In genomic region chr14:102799684-102800562, GRCh38 we compare ENCODE assay signal across 14 cellular contexts. TPM values are rescaled to one million over a fixed set of nuclear protein-coding genes. Genes with fewer than 3 reads are reported as not detected.
DNase-seq lines count a peak whose midpoint lies in the region; ATAC-seq and TF ChIP-seq lines count a peak whose summit lies in the region.
"Had no signal": no experiment of that assay in that cellular context is flagged by ENCODE, and none has a peak within 500 bp of the region (broad histone marks: within the 10 kb centered on the region; RNA-seq: fewer than 3 reads in every experiment).

No MANE protein-coding gene starts in this region.

- no peaks in the 10 kb centered on the region for H3K9me3 Mint-ChIP-seq in activated CD4-positive, alpha-beta T cell treated with anti-CD3 and anti-CD28 coated beads for 36 hours (ENCODE audit: low read depth)
- no peaks in the 10 kb centered on the region for H3K9me3 Mint-ChIP-seq in effector memory CD8-positive, alpha-beta T cell

- H3K4me3 ChIP-seq in lower leg skin (ENCODE audit: low read depth, poor library complexity, severe bottlenecking), result no peak overlapping the region
- H3K4me3 ChIP-seq: A549, K562, prostate gland, upper lobe of left lung had no signal

- H3K27me3 Mint-ChIP-seq in activated CD4-positive, alpha-beta T cell treated with anti-CD3 and anti-CD28 coated beads for 36 hours, result no peaks in the 10 kb centered on the region
- no peaks in the 10 kb centered on the region for H3K27me3 Mint-ChIP-seq in effector memory CD8-positive, alpha-beta T cell

- CTCF ChIA-PET in activated CD4-positive, alpha-beta T cell treated with anti-CD3 and anti-CD28 coated beads for 36 hours (lab: Charles Lee), result no interaction called here

- TF ChIP-seq POLR2A in lower leg skin (IDR thresholded peaks at IDR 0.05), result no peak

- no peak for DNase-seq in activated CD4-positive, alpha-beta T cell treated with anti-CD3 and anti-CD28 coated beads for 36 hours
- DNase-seq in activated CD4-positive, alpha-beta T cell treated with anti-CD3 and anti-CD28 coated beads for 48 hours, result no peak
- DNase-seq in NCI-H226, result peak; percentile 82
- DNase-seq in effector memory CD8-positive, alpha-beta T cell, result no peak
- no peak for DNase-seq in sciatic nerve (ENCODE audit: low spot score)
- no peak for DNase-seq in globus pallidus (ENCODE audit: low spot score)
- DNase-seq in lower leg skin (ENCODE audit: low spot score in 2 of 2), result no peak
- DNase-seq: activated T-cell treated with anti-CD3 and anti-CD28 coated beads, Interleukin-2, amount 50 U/mL, for 1 hour; kidney had no signal

- H3K27ac Mint-ChIP-seq in activated CD4-positive, alpha-beta T cell treated with anti-CD3 and anti-CD28 coated beads for 36 hours, result peak overlapping the region; percentile 48
- H3K27ac Mint-ChIP-seq in effector memory CD8-positive, alpha-beta T cell, result peak overlapping the region; percentile 36 to 75

- no peak for TF ChIP-seq CTCF in lower leg skin (IDR thresholded peaks at IDR 0.05)

- intact Hi-C loops in activated CD4-positive, alpha-beta T cell treated with anti-CD3 and anti-CD28 coated beads for 36 hours (cut with DNase I, micrococcal nuclease), result loop anchor here in 1 of 2 experiments (10.0 kb wide), 1 partner anchor 615 kb away; no protein-coding TSS in a partner anchor
- intact Hi-C loops in sciatic nerve (cut with DNase I), result no loop called here
- intact Hi-C loops in lower leg skin (cut with DNase I; ENCODE audit: low total_unique reads), result no loop called here

- 73% methylated on average over 8 of the region's 8 CpGs for WGBS in lower leg skin, 2 donors

- no peak overlapping the region for H3K4me3 Mint-ChIP-seq in activated CD4-positive, alpha-beta T cell treated with anti-CD3 and anti-CD28 coated beads for 36 hours
- no peak overlapping the region for H3K4me3 Mint-ChIP-seq in effector memory CD8-positive, alpha-beta T cell

- no peak for ATAC-seq in activated CD4-positive, alpha-beta T cell treated with anti-CD3 and anti-CD28 coated beads for 36 hours
- ATAC-seq in effector memory CD8-positive, alpha-beta T cell (replicated peaks), result no peak
- ATAC-seq in sciatic nerve (peak; percentile 54), GM21526 (IDR thresholded peaks at IDR 0.05; ENCODE audit: low FRiP score, unreplicated experiment) (no peak)
- ATAC-seq: A549, K562 had no signal

- H3K36me3 Mint-ChIP-seq in activated CD4-positive, alpha-beta T cell treated with anti-CD3 and anti-CD28 coated beads for 36 hours (ENCODE audit: low read depth), result peaks cover 42% of the 10 kb centered on the region
- peaks cover 30% of the 10 kb centered on the region for H3K36me3 Mint-ChIP-seq in effector memory CD8-positive, alpha-beta T cell (ENCODE audit: insufficient read depth)

- peaks cover 73% of the 10 kb centered on the region for H3K4me1 Mint-ChIP-seq in activated CD4-positive, alpha-beta T cell treated with anti-CD3 and anti-CD28 coated beads for 36 hours
- H3K4me1 Mint-ChIP-seq in effector memory CD8-positive, alpha-beta T cell (ENCODE audit: low read depth in 2 of 2), result peaks cover 34 to 38% of the 10 kb centered on the region in 2 donors

- POLR2A ChIA-PET in activated CD4-positive, alpha-beta T cell treated with anti-CD3 and anti-CD28 coated beads for 36 hours (lab: Charles Lee), result no interaction called here

RNA-seq across cellular contexts. Expression of gene TRAF3, which starts 22.7 kb away (rescaled TPM):
- total RNA-seq in activated CD4-positive, alpha-beta T cell treated with anti-CD3 and anti-CD28 coated beads for 36 hours, result 10 to 100 TPM; 66.4 to 83.7 TPM
- total RNA-seq in sciatic nerve, result 18.8 TPM
- total RNA-seq in lower leg skin, result 10 to 100 TPM in 3 of 4 donors, 1 to 10 TPM in 1; 3.0 to 14.4 (median 12.1) TPM
